Comparison of ENCODE assay signal across 1 cellular context in genomic region chr19:12899891-12900518, GRCh38.
TF ChIP-seq lines count a peak whose summit lies in the region.

No MANE protein-coding gene starts in this region.

TF ChIP-seq in HepG2, 621 proteins besides CTCF, POLR2A, EP300 and RAD21:
- TF ChIP-seq NPAS2 (CRISPR knock-in tag; IDR thresholded peaks at IDR 0.05; ENCODE audit: borderline replicate concordance) = no peak
- TF ChIP-seq ZNF567 (CRISPR knock-in tag; IDR thresholded peaks at IDR 0.05; ENCODE audit: borderline replicate concordance) = no peak
- no peak for TF ChIP-seq E2F2 (CRISPR knock-in tag; IDR thresholded peaks at IDR 0.05; ENCODE audit: borderline replicate concordance)
- no peak for TF ChIP-seq ZNF710 (CRISPR knock-in tag; IDR thresholded peaks at IDR 0.05; ENCODE audit: borderline replicate concordance)
- no peak for TF ChIP-seq GABPB1 (CRISPR knock-in tag; IDR thresholded peaks at IDR 0.05)
- TF ChIP-seq ASH2L (IDR thresholded peaks at IDR 0.05; ENCODE audit: insufficient read length, low read depth, low read length) = no peak
- TF ChIP-seq, protein P1, sequence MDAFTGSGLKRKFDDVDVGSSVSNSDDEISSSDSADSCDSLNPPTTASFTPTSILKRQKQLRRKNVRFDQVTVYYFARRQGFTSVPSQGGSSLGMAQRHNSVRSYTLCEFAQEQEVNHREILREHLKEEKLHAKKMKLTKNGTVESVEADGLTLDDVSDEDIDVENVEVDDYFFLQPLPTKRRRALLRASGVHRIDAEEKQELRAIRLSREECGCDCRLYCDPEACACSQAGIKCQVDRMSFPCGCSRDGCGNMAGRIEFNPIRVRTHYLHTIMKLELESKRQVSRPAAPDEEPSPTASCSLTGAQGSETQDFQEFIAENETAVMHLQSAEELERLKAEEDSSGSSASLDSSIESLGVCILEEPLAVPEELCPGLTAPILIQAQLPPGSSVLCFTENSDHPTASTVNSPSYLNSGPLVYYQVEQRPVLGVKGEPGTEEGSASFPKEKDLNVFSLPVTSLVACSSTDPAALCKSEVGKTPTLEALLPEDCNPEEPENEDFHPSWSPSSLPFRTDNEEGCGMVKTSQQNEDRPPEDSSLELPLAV (CRISPR knock-in tag; conservative IDR thresholded peaks at IDR 0.05; ENCODE audit: low read depth) = no peak
- no peak for TF ChIP-seq ZNF34 (CRISPR knock-in tag; IDR thresholded peaks at IDR 0.05; ENCODE audit: borderline replicate concordance)
- TF ChIP-seq ZNF776 (CRISPR knock-in tag; IDR thresholded peaks at IDR 0.05) = no peak
- TF ChIP-seq, protein P2, sequence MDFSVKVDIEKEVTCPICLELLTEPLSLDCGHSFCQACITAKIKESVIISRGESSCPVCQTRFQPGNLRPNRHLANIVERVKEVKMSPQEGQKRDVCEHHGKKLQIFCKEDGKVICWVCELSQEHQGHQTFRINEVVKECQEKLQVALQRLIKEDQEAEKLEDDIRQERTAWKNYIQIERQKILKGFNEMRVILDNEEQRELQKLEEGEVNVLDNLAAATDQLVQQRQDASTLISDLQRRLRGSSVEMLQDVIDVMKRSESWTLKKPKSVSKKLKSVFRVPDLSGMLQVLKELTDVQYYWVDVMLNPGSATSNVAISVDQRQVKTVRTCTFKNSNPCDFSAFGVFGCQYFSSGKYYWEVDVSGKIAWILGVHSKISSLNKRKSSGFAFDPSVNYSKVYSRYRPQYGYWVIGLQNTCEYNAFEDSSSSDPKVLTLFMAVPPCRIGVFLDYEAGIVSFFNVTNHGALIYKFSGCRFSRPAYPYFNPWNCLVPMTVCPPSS (IDR thresholded peaks at IDR 0.05) = no peak
- no peak for TF ChIP-seq SNAPC2 (CRISPR knock-in tag; IDR thresholded peaks at IDR 0.05)
- no peak for TF ChIP-seq BORCS8-MEF2B (CRISPR knock-in tag; IDR thresholded peaks at IDR 0.05)
- TF ChIP-seq ZNF510 (CRISPR knock-in tag; IDR thresholded peaks at IDR 0.05; ENCODE audit: low read depth) = no peak
- no peak for TF ChIP-seq LCORL (IDR thresholded peaks at IDR 0.05)
- no peak for TF ChIP-seq LCORL (CRISPR knock-in tag; IDR thresholded peaks at IDR 0.05)
- TF ChIP-seq CEBPG (CRISPR knock-in tag; IDR thresholded peaks at IDR 0.05) = no peak
- no peak for TF ChIP-seq FOXO1 (CRISPR knock-in tag; IDR thresholded peaks at IDR 0.05)
- TF ChIP-seq KLF9 (CRISPR knock-in tag; IDR thresholded peaks at IDR 0.05; ENCODE audit: low read depth) = no peak
- TF ChIP-seq POLR2AphosphoS2 (IDR thresholded peaks at IDR 0.05; ENCODE audit: low read depth, low read length) = no peak
